1 cellular context compared by ENCODE assay signal in genomic region chr17:39057807-39058206, GRCh38.
TF ChIP-seq lines count a peak whose summit lies in the region.

No MANE protein-coding gene starts in this region.

TF ChIP-seq in WTC11, 78 proteins besides CTCF, POLR2A, EP300 and RAD21 (continued from another document):
- no peak for TF ChIP-seq CDX4 (CRISPR knock-in tag; IDR thresholded peaks at IDR 0.05; ENCODE audit: borderline replicate concordance)
- TF ChIP-seq GTF2I (CRISPR knock-in tag; conservative IDR thresholded peaks at IDR 0.05): no peak
TF ChIP-seq in WTC11: peak in this region for 0.
